ENCODE assay signal across 10 cellular contexts in genomic region chr17:29587591-29587990, GRCh38. TPM values are rescaled to one million over a fixed set of nuclear protein-coding genes. Genes with fewer than 3 reads are reported as not detected.
A peak's percentile ranks its signal among the peaks of the same experiment; 100 is the strongest.
DNase-seq lines count a peak whose midpoint lies in the region; ATAC-seq, FAIRE-seq and TF ChIP-seq lines count a peak whose summit lies in the region.
"Had no signal": no experiment of that assay in that cellular context is flagged by ENCODE, and none has a peak within 500 bp of the region (broad histone marks: within the 10 kb centered on the region; RNA-seq: fewer than 3 reads in every experiment).

No MANE protein-coding gene starts in this region.

- H3K36me3 Mint-ChIP-seq in activated CD4-positive, alpha-beta T cell treated with anti-CD3 and anti-CD28 coated beads, Interleukin-2, amount 10 ng/mL, durations not matched to agents 24 days and 14 days (ENCODE audit: low read depth) = peaks cover 13% of the 10 kb centered on the region
- peaks cover 12% of the 10 kb centered on the region for H3K36me3 Mint-ChIP-seq in activated T-helper 17 cell treated with anti-CD3 and anti-CD28 coated beads, Interleukin-2, amount 50 U/mL, for 72 hours (ENCODE audit: low read depth)

- H3K4me1 ChIP-seq in hepatocyte (ENCODE audit: insufficient read depth) = peaks cover 33% of the 10 kb centered on the region
- H3K4me1 ChIP-seq in stomach smooth muscle (ENCODE audit: control insufficient read depth, insufficient read depth, low read length) = peaks cover 72% of the 10 kb centered on the region

- H3K9me2 ChIP-seq in hepatocyte (replicated peaks; ENCODE audit: insufficient read depth) = no peaks in the 10 kb centered on the region

- no peaks in the 10 kb centered on the region for H3K9me3 Mint-ChIP-seq in activated CD4-positive, alpha-beta T cell treated with anti-CD3 and anti-CD28 coated beads, Interleukin-2, amount 10 ng/mL, durations not matched to agents 24 days and 14 days
- H3K9me3 Mint-ChIP-seq in activated T-helper 17 cell treated with anti-CD3 and anti-CD28 coated beads, Interleukin-2, amount 50 U/mL, for 72 hours = no peaks in the 10 kb centered on the region

- H3K36me3 ChIP-seq in hepatocyte (replicated peaks; ENCODE audit: insufficient read depth, low read depth) (no peaks in the 10 kb centered on the region), stomach smooth muscle (ENCODE audit: control insufficient read depth in 2 of 2, insufficient read depth in 2 of 2, low read length in 2 of 2) (peaks cover 0 to 4% of the 10 kb centered on the region in 2 donors)

- intact Hi-C loops in activated CD4-positive, alpha-beta T cell treated with anti-CD3 and anti-CD28 coated beads, Interleukin-2, amount 10 ng/mL, durations not matched to agents 24 days and 14 days (cut with micrococcal nuclease) = no loop called here

- peak overlapping the region; percentile 73 to 82 for H3K9ac ChIP-seq in stomach smooth muscle (ENCODE audit: low read length in 2 of 2)

- peaks cover 43% of the 10 kb centered on the region for H4K20me1 ChIP-seq in hepatocyte (ENCODE audit: insufficient read depth, poor library complexity, severe bottlenecking)

- FAIRE-seq in RCC 7860 (lab: Jason Lieb, UNC) = no peak

- no peaks in the 10 kb centered on the region for H3K27me3 ChIP-seq in hepatocyte
- no peaks in the 10 kb centered on the region for H3K27me3 ChIP-seq in stomach smooth muscle (ENCODE audit: control insufficient read depth in 1 of 2, insufficient read depth in 2 of 2, low read length in 2 of 2)

- 88% methylated on average over 6 of the region's 6 CpGs for WGBS in hepatocyte (ENCODE audit: low lambda C conversion rate, missing lambda C conversion rate)

- H3K4me1 Mint-ChIP-seq in activated CD4-positive, alpha-beta T cell treated with anti-CD3 and anti-CD28 coated beads, Interleukin-2, amount 10 ng/mL, durations not matched to agents 24 days and 14 days = peaks cover 56% of the 10 kb centered on the region
- H3K4me1 Mint-ChIP-seq in activated T-helper 17 cell treated with anti-CD3 and anti-CD28 coated beads, Interleukin-2, amount 50 U/mL, for 72 hours = peaks cover 16% of the 10 kb centered on the region

- H3K4me3 Mint-ChIP-seq in activated CD4-positive, alpha-beta T cell treated with anti-CD3 and anti-CD28 coated beads, Interleukin-2, amount 10 ng/mL, durations not matched to agents 24 days and 14 days = peak overlapping the region; percentile 91
- H3K4me3 Mint-ChIP-seq in activated T-helper 17 cell treated with anti-CD3 and anti-CD28 coated beads, Interleukin-2, amount 50 U/mL, for 72 hours = peak overlapping the region; percentile 95

- H3K27ac ChIP-seq in hepatocyte (no peak overlapping the region), stomach smooth muscle (ENCODE audit: low read length) (peak overlapping the region; percentile 64)
- H3K27ac ChIP-seq: WERI-Rb-1 had no signal

- no peaks in the 10 kb centered on the region for H3K27me3 Mint-ChIP-seq in activated CD4-positive, alpha-beta T cell treated with anti-CD3 and anti-CD28 coated beads, Interleukin-2, amount 10 ng/mL, durations not matched to agents 24 days and 14 days
- H3K27me3 Mint-ChIP-seq in activated T-helper 17 cell treated with anti-CD3 and anti-CD28 coated beads, Interleukin-2, amount 50 U/mL, for 72 hours = no peaks in the 10 kb centered on the region

- H3K4me2 ChIP-seq in hepatocyte = peak overlapping the region; percentile 93

- H2AFZ ChIP-seq in hepatocyte = no peak overlapping the region

- H3K9me3 ChIP-seq in hepatocyte (ENCODE audit: low read depth) (no peaks in the 10 kb centered on the region), stomach smooth muscle (ENCODE audit: control insufficient read depth in 2 of 2, low read length in 2 of 2) (no peaks in the 10 kb centered on the region)

- H3K4me3 ChIP-seq in hepatocyte (no peak overlapping the region), stomach smooth muscle (ENCODE audit: low read length in 2 of 2) (peak overlapping the region; percentile 81 to 88)

- no peak for ATAC-seq in activated T-helper 17 cell treated with anti-CD3 and anti-CD28 coated beads, Interleukin-2, amount 50 U/mL, for 72 hours (replicated peaks)
- no peak for ATAC-seq in GM18873 (IDR thresholded peaks at IDR 0.05; ENCODE audit: low FRiP score, unreplicated experiment)

- no peak for DNase-seq in activated CD4-positive, alpha-beta T cell treated with anti-CD3 and anti-CD28 coated beads, Interleukin-2, amount 10 ng/mL, durations not matched to agents 24 days and 14 days
- no peak for DNase-seq in activated CD4-positive, alpha-beta T cell treated with anti-CD3 and anti-CD28 coated beads for 1 hour
- DNase-seq in hepatocyte (ENCODE audit: low spot score) (no peak), DMS114 treated with DMSO at 0.1 percent for 48 hours (lab: John Stamatoyannopoulos, UW; ENCODE audit: unreplicated experiment) (no peak), RCC 7860 (ENCODE audit: low spot score) (no peak)
- DNase-seq: MV-4-11, WERI-Rb-1 had no signal

- H3K79me2 ChIP-seq in hepatocyte = peaks cover 55% of the 10 kb centered on the region

- no peak overlapping the region for H3K27ac Mint-ChIP-seq in activated CD4-positive, alpha-beta T cell treated with anti-CD3 and anti-CD28 coated beads, Interleukin-2, amount 10 ng/mL, durations not matched to agents 24 days and 14 days
- H3K27ac Mint-ChIP-seq in activated T-helper 17 cell treated with anti-CD3 and anti-CD28 coated beads, Interleukin-2, amount 50 U/mL, for 72 hours = peak overlapping the region; percentile 90

- no peak for TF ChIP-seq CTCF in hepatocyte (IDR thresholded peaks at IDR 0.05; ENCODE audit: poor library complexity)

RNA-seq across cellular contexts. Expression of gene GIT1, which starts 1.9 kb away (rescaled TPM):
- 91.3 and 91.4 TPM in 2 replicates for total RNA-seq in activated CD4-positive, alpha-beta T cell treated with anti-CD3 and anti-CD28 coated beads, Interleukin-2, amount 10 ng/mL, durations not matched to agents 24 days and 14 days
- total RNA-seq in activated T-helper 17 cell treated with anti-CD3 and anti-CD28 coated beads, Interleukin-2, amount 50 U/mL, for 72 hours = 10 to 100 TPM; 52.4 to 65.7 TPM
- 18.6 and 20.0 TPM in 2 replicates for total RNA-seq in hepatocyte
- polyA plus RNA-seq in hepatocyte = 35.2 and 46.3 TPM in 2 replicates

RNA-seq across cellular contexts. Expression of gene ANKRD13B, which starts 5.3 kb away (rescaled TPM):
- total RNA-seq in activated CD4-positive, alpha-beta T cell treated with anti-CD3 and anti-CD28 coated beads, Interleukin-2, amount 10 ng/mL, durations not matched to agents 24 days and 14 days = 43.1 and 49.8 TPM in 2 replicates
- 10 to 100 TPM; 10.4 to 27.7 TPM for total RNA-seq in activated T-helper 17 cell treated with anti-CD3 and anti-CD28 coated beads, Interleukin-2, amount 50 U/mL, for 72 hours
- 3.5 and 5.1 TPM in 2 replicates for total RNA-seq in hepatocyte
- polyA plus RNA-seq in hepatocyte = 7.2 and 11.6 TPM in 2 replicates

RNA-seq across cellular contexts. Expression of gene TP53I13, which starts 19.1 kb away (rescaled TPM):
- total RNA-seq in activated CD4-positive, alpha-beta T cell treated with anti-CD3 and anti-CD28 coated beads, Interleukin-2, amount 10 ng/mL, durations not matched to agents 24 days and 14 days = 69.7 and 77.9 TPM in 2 replicates
- total RNA-seq in activated T-helper 17 cell treated with anti-CD3 and anti-CD28 coated beads, Interleukin-2, amount 50 U/mL, for 72 hours = 10 to 100 TPM; 45.7 to 58.1 TPM
- total RNA-seq in hepatocyte = 43.4 and 52.9 TPM in 2 replicates
- 92.9 and 94.2 TPM in 2 replicates for polyA plus RNA-seq in hepatocyte

RNA-seq across cellular contexts. Expression of gene ABHD15, which starts 20.8 kb away (rescaled TPM):
- total RNA-seq in activated CD4-positive, alpha-beta T cell treated with anti-CD3 and anti-CD28 coated beads, Interleukin-2, amount 10 ng/mL, durations not matched to agents 24 days and 14 days = 20.0 and 20.1 TPM in 2 replicates
- 10 to 100 TPM; 10.1 to 15.1 TPM for total RNA-seq in activated T-helper 17 cell treated with anti-CD3 and anti-CD28 coated beads, Interleukin-2, amount 50 U/mL, for 72 hours
- total RNA-seq in hepatocyte = 16.8 and 19.2 TPM in 2 replicates
- 11.0 and 11.8 TPM in 2 replicates for polyA plus RNA-seq in hepatocyte

RNA-seq across cellular contexts. Expression of gene CORO6, which starts 35.1 kb away (rescaled TPM):
- total RNA-seq in activated CD4-positive, alpha-beta T cell treated with anti-CD3 and anti-CD28 coated beads, Interleukin-2, amount 10 ng/mL, durations not matched to agents 24 days and 14 days = 5.6 and 6.4 TPM in 2 replicates
- total RNA-seq in activated T-helper 17 cell treated with anti-CD3 and anti-CD28 coated beads, Interleukin-2, amount 50 U/mL, for 72 hours = 10 to 100 TPM in 1 of 2 donors, 1 to 10 TPM in 1; 2.5 to 12.0 TPM
- total RNA-seq in hepatocyte = 0.83 and 1.5 TPM in 2 replicates
- polyA plus RNA-seq in hepatocyte = 1.9 and 3.4 TPM in 2 replicates
